Comparison of ENCODE assay signal across 22 cellular contexts in the genomic region with DNA sequence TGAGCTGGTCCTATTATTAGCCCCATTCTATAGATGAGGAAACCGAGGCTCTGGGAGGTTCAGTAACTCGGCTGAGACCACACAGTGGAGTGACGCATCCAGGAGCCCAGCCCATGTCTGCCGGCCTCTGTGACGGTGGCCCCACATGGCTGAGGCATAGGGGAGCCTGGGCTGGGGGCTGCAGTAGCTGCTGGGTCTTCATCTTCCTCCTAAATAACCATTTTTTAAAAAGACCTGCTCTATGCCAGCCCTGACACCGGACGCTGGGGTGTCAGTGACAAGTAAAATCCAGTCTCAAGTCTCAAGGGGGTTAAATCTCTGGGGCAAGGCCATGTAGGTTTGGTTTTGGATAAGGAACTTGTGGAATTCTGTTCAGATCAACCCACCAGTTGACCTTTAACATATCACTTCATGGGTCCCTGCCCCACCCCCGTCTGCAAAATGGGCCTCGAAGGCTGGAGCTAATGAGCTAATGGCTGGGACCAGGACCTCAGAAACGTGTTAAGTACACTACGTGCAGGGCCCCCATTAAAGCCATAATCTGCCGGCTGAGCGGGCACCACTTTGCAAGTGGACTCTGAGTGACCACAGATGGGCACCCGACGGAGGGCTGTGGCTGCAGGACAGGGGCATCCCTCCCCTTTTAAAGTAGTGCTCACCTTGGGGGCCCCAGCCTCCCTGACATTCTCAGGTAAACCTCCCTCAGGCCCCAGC.
DNase-seq lines count a peak whose midpoint lies in the region; ATAC-seq, FAIRE-seq and TF ChIP-seq lines count a peak whose summit lies in the region.
"Had no signal": no experiment of that assay in that cellular context is flagged by ENCODE, and none has a peak within 500 bp of the region (broad histone marks: within the 10 kb centered on the region; RNA-seq: fewer than 3 reads in every experiment).

No MANE protein-coding gene starts in this region.

- 20% methylated on average over 9 of the region's 15 CpGs for WGBS in HepG2 (ENCODE audit: low lambda C conversion rate)
- 79% methylated on average over 15 of the region's 15 CpGs; no CpG with 5 or more reads in 1 of the 2 donors for WGBS in transverse colon (ENCODE audit: low coverage in 1 of 2), 2 donors

- H3K27me3 ChIP-seq in RWPE2 (ENCODE audit: insufficient read depth, poor library complexity, severe bottlenecking), result no peaks in the 10 kb centered on the region
- peaks cover 9 to 69% of the 10 kb centered on the region in 2 experiments; a peak in 4 of 5 replicates for H3K27me3 ChIP-seq in HepG2 (ENCODE audit: control insufficient read depth in 1 of 2, insufficient read depth in 2 of 2, low read length in 2 of 2)
- no peaks in the 10 kb centered on the region for H3K27me3 ChIP-seq in transverse colon

- H3K27ac ChIP-seq in RWPE2 (ENCODE audit: poor library complexity, severe bottlenecking), result no peak overlapping the region
- no peak overlapping the region for H3K27ac ChIP-seq in HepG2 (ENCODE audit: extremely low read length, insufficient read depth, low read length)
- H3K27ac ChIP-seq in transverse colon, result no peak overlapping the region
- H3K27ac ChIP-seq: prostate gland had no signal

- no peaks in the 10 kb centered on the region for H3K36me3 Mint-ChIP-seq in activated naive CD4-positive, alpha-beta T cell treated with anti-CD3 and anti-CD28 coated beads, Interleukin-2, amount 10 ng/mL, durations not matched to agents 7 days and 5 days
- no peaks in the 10 kb centered on the region for H3K36me3 Mint-ChIP-seq in stimulated activated effector memory CD8-positive, alpha-beta T cell treated with anti-CD3 and anti-CD28 coated beads, Interleukin-12 subunit alpha, Interleukin-12 subunit beta, amount 100 ng/mL, for 72 hours
- H3K36me3 Mint-ChIP-seq: activated naive CD4-positive, alpha-beta T cell treated with anti-CD3 and anti-CD28 coated beads, Interleukin-2, amount 50 U/mL, for 72 hours; CD4-positive, CD25-positive, alpha-beta regulatory T cell; immature natural killer cell; memory B cell; naive thymus-derived CD4-positive, alpha-beta T cell had no signal

- no peak for TF ChIP-seq RAD21 in HepG2 (CRISPR knock-in tag; IDR thresholded peaks at IDR 0.05)

- FAIRE-seq in HepG2 (lab: Jason Lieb, UNC), result no peak
- FAIRE-seq: colon, GM12878 had no signal

- no peak for ATAC-seq in RWPE2 (ENCODE audit: low read depth)
- ATAC-seq in HepG2, result no peak
- ATAC-seq in GM18519 (IDR thresholded peaks at IDR 0.05; ENCODE audit: low FRiP score, unreplicated experiment), result no peak
- ATAC-seq in stimulated activated effector memory CD8-positive, alpha-beta T cell treated with anti-CD3 and anti-CD28 coated beads, Interleukin-12 subunit alpha, Interleukin-12 subunit beta, amount 100 ng/mL, for 72 hours, result no peak
- ATAC-seq: activated naive CD4-positive, alpha-beta T cell treated with anti-CD3 and anti-CD28 coated beads, Interleukin-2, amount 50 U/mL, for 72 hours; GM12878; naive thymus-derived CD4-positive, alpha-beta T cell had no signal

- H3K4me2 ChIP-seq in HepG2 (ENCODE audit: low read depth, low read length), result no peak overlapping the region
- H3K4me2 ChIP-seq: smooth muscle cell had no signal

- TF ChIP-seq POLR2A in HepG2 (IDR thresholded peaks at IDR 0.05; ENCODE audit: insufficient read depth in 1 of 2, low read depth in 2 of 2, low read length in 2 of 2) (no peak), transverse colon (IDR thresholded peaks at IDR 0.05) (no peak)

- TF ChIP-seq CTCF in RWPE2 (IDR thresholded peaks at IDR 0.05; ENCODE audit: poor library complexity, severe bottlenecking) (no peak), HepG2 (CRISPR knock-in tag; IDR thresholded peaks at IDR 0.05) (no peak), transverse colon (IDR thresholded peaks at IDR 0.05) (no peak)

- H3K4me1 ChIP-seq in RWPE2 (ENCODE audit: insufficient read depth, poor library complexity, severe bottlenecking) (peaks cover 8% of the 10 kb centered on the region), HepG2 (ENCODE audit: insufficient read depth, low read length) (no peaks in the 10 kb centered on the region), transverse colon (no peaks in the 10 kb centered on the region)
- H3K4me1 ChIP-seq: prostate gland had no signal

- H3K9ac ChIP-seq in HepG2 (ENCODE audit: insufficient read depth, low read depth, low read length), result no peak overlapping the region

- H3K27ac Mint-ChIP-seq in activated naive CD4-positive, alpha-beta T cell treated with anti-CD3 and anti-CD28 coated beads, Interleukin-2, amount 10 ng/mL, durations not matched to agents 7 days and 5 days, result no peak overlapping the region
- no peak overlapping the region for H3K27ac Mint-ChIP-seq in stimulated activated effector memory CD8-positive, alpha-beta T cell treated with anti-CD3 and anti-CD28 coated beads, Interleukin-12 subunit alpha, Interleukin-12 subunit beta, amount 100 ng/mL, for 72 hours
- H3K27ac Mint-ChIP-seq: activated naive CD4-positive, alpha-beta T cell treated with anti-CD3 and anti-CD28 coated beads, Interleukin-2, amount 50 U/mL, for 72 hours; activated T-cell treated with anti-CD3 and anti-CD28 coated beads, Interleukin-2, amount 50 U/mL, for 24 hours; CD4-positive, CD25-positive, alpha-beta regulatory T cell; HFFc6; immature natural killer cell; memory B cell; naive thymus-derived CD4-positive, alpha-beta T cell had no signal

- H3K27me3 Mint-ChIP-seq in activated naive CD4-positive, alpha-beta T cell treated with anti-CD3 and anti-CD28 coated beads, Interleukin-2, amount 10 ng/mL, durations not matched to agents 7 days and 5 days, result peaks cover 12% of the 10 kb centered on the region
- H3K27me3 Mint-ChIP-seq: activated CD4-positive, alpha-beta T cell treated with anti-CD3 and anti-CD28 coated beads, Interleukin-2, amount 10 ng/mL, durations not matched to agents 7 days and 5 days; activated T-cell treated with anti-CD3 and anti-CD28 coated beads, Interleukin-2, amount 50 U/mL, for 24 hours; CD4-positive, CD25-positive, alpha-beta regulatory T cell had no signal

- no TSS peak for BruUV-seq in HepG2 (replicated peaks; lab: Mats Ljungman, UMichigan)

- H3K9me3 Mint-ChIP-seq in activated naive CD4-positive, alpha-beta T cell treated with anti-CD3 and anti-CD28 coated beads, Interleukin-2, amount 10 ng/mL, durations not matched to agents 7 days and 5 days, result no peaks in the 10 kb centered on the region
- no peaks in the 10 kb centered on the region for H3K9me3 Mint-ChIP-seq in stimulated activated effector memory CD8-positive, alpha-beta T cell treated with anti-CD3 and anti-CD28 coated beads, Interleukin-12 subunit alpha, Interleukin-12 subunit beta, amount 100 ng/mL, for 72 hours
- H3K9me3 Mint-ChIP-seq: activated CD4-positive, alpha-beta T cell treated with anti-CD3 and anti-CD28 coated beads, Interleukin-2, amount 10 ng/mL, durations not matched to agents 7 days and 5 days; activated naive CD4-positive, alpha-beta T cell treated with anti-CD3 and anti-CD28 coated beads, Interleukin-2, amount 50 U/mL, for 72 hours; activated T-cell treated with anti-CD3 and anti-CD28 coated beads, Interleukin-2, amount 50 U/mL, for 24 hours; HFFc6; immature natural killer cell; memory B cell; naive thymus-derived CD4-positive, alpha-beta T cell had no signal

- no peaks in the 10 kb centered on the region for H3K9me3 ChIP-seq in RWPE2 (ENCODE audit: severe bottlenecking)
- no peaks in the 10 kb centered on the region for H3K9me3 ChIP-seq in HepG2 (ENCODE audit: low read length)
- H3K9me3 ChIP-seq in transverse colon, result no peaks in the 10 kb centered on the region
- H3K9me3 ChIP-seq: prostate gland had no signal

- H3K4me3 ChIP-seq in RWPE2 (ENCODE audit: severe bottlenecking), result no peak overlapping the region
- H3K4me3 ChIP-seq in HepG2 (replicated peaks in 1 of 3; ENCODE audit: insufficient read depth in 1 of 3, low read depth in 2 of 3, low read length in 3 of 3), result no peak overlapping the region
- H3K4me3 ChIP-seq in transverse colon, result no peak overlapping the region
- H3K4me3 ChIP-seq: GM12878, prostate gland, smooth muscle cell had no signal

- H3K36me3 ChIP-seq in RWPE2 (ENCODE audit: low read depth) (no peaks in the 10 kb centered on the region), HepG2 (replicated peaks in 1 of 2; ENCODE audit: control insufficient read depth in 1 of 2, insufficient read depth in 2 of 2, low read length in 2 of 2) (no peaks in the 10 kb centered on the region), transverse colon (no peaks in the 10 kb centered on the region)
- H3K36me3 ChIP-seq: prostate gland had no signal

- intact Hi-C loops in HepG2 (cut with micrococcal nuclease; ENCODE audit: unreplicated experiment) (no loop called here), transverse colon (cut with DNase I; ENCODE audit: low total_unique reads) (no loop called here)

- POLR2A ChIA-PET in HepG2 (lab: Yijun Ruan, JAX), result no interaction called here

- no peak overlapping the region for H3K4me3 Mint-ChIP-seq in activated naive CD4-positive, alpha-beta T cell treated with anti-CD3 and anti-CD28 coated beads, Interleukin-2, amount 10 ng/mL, durations not matched to agents 7 days and 5 days
- no peak overlapping the region for H3K4me3 Mint-ChIP-seq in stimulated activated effector memory CD8-positive, alpha-beta T cell treated with anti-CD3 and anti-CD28 coated beads, Interleukin-12 subunit alpha, Interleukin-12 subunit beta, amount 100 ng/mL, for 72 hours
- H3K4me3 Mint-ChIP-seq: activated CD4-positive, alpha-beta T cell treated with anti-CD3 and anti-CD28 coated beads, Interleukin-2, amount 10 ng/mL, durations not matched to agents 7 days and 5 days; activated T-cell treated with anti-CD3 and anti-CD28 coated beads, Interleukin-2, amount 50 U/mL, for 24 hours; CD4-positive, CD25-positive, alpha-beta regulatory T cell; HFFc6; immature natural killer cell; memory B cell; naive thymus-derived CD4-positive, alpha-beta T cell had no signal

- H3K4me1 Mint-ChIP-seq in activated naive CD4-positive, alpha-beta T cell treated with anti-CD3 and anti-CD28 coated beads, Interleukin-2, amount 10 ng/mL, durations not matched to agents 7 days and 5 days, result no peaks in the 10 kb centered on the region
- H3K4me1 Mint-ChIP-seq in stimulated activated effector memory CD8-positive, alpha-beta T cell treated with anti-CD3 and anti-CD28 coated beads, Interleukin-12 subunit alpha, Interleukin-12 subunit beta, amount 100 ng/mL, for 72 hours, result no peaks in the 10 kb centered on the region
- H3K4me1 Mint-ChIP-seq: activated CD4-positive, alpha-beta T cell treated with anti-CD3 and anti-CD28 coated beads, Interleukin-2, amount 10 ng/mL, durations not matched to agents 7 days and 5 days; CD4-positive, CD25-positive, alpha-beta regulatory T cell; immature natural killer cell; memory B cell; naive thymus-derived CD4-positive, alpha-beta T cell had no signal

- no peaks in the 10 kb centered on the region for H3K79me2 ChIP-seq in HepG2 (ENCODE audit: insufficient read depth, low read length)

- TF ChIP-seq EP300 in HepG2 (IDR thresholded peaks at IDR 0.05; ENCODE audit: low read depth in 2 of 2, low read length in 2 of 2) (no peak), HepG2 (CRISPR knock-in tag; IDR thresholded peaks at IDR 0.05; ENCODE audit: borderline replicate concordance) (no peak), transverse colon (IDR thresholded peaks at IDR 0.05; ENCODE audit: low read depth) (no peak)

- peak; percentile 10 for DNase-seq in activated naive CD4-positive, alpha-beta T cell treated with anti-CD3 and anti-CD28 coated beads, Interleukin-2, amount 10 ng/mL, durations not matched to agents 7 days and 5 days
- DNase-seq in activated naive CD4-positive, alpha-beta T cell treated with anti-CD3 and anti-CD28 coated beads, Interleukin-2, amount 50 U/mL, for 16 hours, result no peak
- DNase-seq in RWPE2 (ENCODE audit: low spot score) (peak; percentile 24), HepG2 (ENCODE audit: low spot score) (no peak), transverse colon (peak; percentile 2)
- no peak for DNase-seq in activated T-cell treated with anti-CD3 and anti-CD28 coated beads, Interleukin-2, amount 50 U/mL, for 48 hours
- no peak for DNase-seq in stimulated activated effector memory CD8-positive, alpha-beta T cell treated with anti-CD3 and anti-CD28 coated beads, Interleukin-12 subunit alpha, Interleukin-12 subunit beta, amount 100 ng/mL, for 72 hours (ENCODE audit: low spot score in 2 of 2)
- DNase-seq: activated CD4-positive, alpha-beta T cell treated with anti-CD3 and anti-CD28 coated beads, Interleukin-2, amount 10 ng/mL, durations not matched to agents 7 days and 5 days; activated T-cell treated with anti-CD3 and anti-CD28 coated beads, Interleukin-2, amount 50 U/mL, for 24 hours; CD4-positive, CD25-positive, alpha-beta regulatory T cell; HFFc6; immature natural killer cell; NCI-H1694 treated with DMSO at 0.1 percent for 48 hours; stimulated activated CD4-positive, alpha-beta T cell treated with anti-CD3 and anti-CD28 coated beads, Interleukin-4, amount 100 ng/mL, for 24 hours had no signal

- in situ Hi-C loops in HepG2 (cut with HindIII; ENCODE audit: extremely low pct_ligation_motif_present, low pct_unique_long_range_greater_than_20kb) (no loop called here), transverse colon (cut with MboI; ENCODE audit: low pct_ligation_motif_present in 1 of 4, low pct_unique_long_range_greater_than_20kb in 1 of 4, low sequenced_read_pairs in 3 of 4) (no loop called here)

- no peak overlapping the region for H2AFZ ChIP-seq in HepG2 (ENCODE audit: low read length)

- CTCF ChIA-PET in activated naive CD4-positive, alpha-beta T cell treated with anti-CD3 and anti-CD28 coated beads, Interleukin-2, amount 10 ng/mL, durations not matched to agents 7 days and 5 days (lab: Charles Lee), result interaction anchor here (1.8 kb wide), 1 partner anchor 149 kb away, joined by 4 read pairs; no protein-coding TSS in a partner anchor
- CTCF ChIA-PET in HepG2 (lab: Yijun Ruan, JAX; ENCODE audit: low intra/inter-chr PET ratio, low total read pairs), result no interaction called here

- no peaks in the 10 kb centered on the region for H4K20me1 ChIP-seq in HepG2 (ENCODE audit: insufficient read depth, low read length)

Comparison
In these comparisons a context has a peak if more than half of its experiments do, and no peak if none do; other contexts are left out.
1. DNase-seq: peak in activated naive CD4-positive, alpha-beta T cell treated with anti-CD3 and anti-CD28 coated beads, Interleukin-2, amount 10 ng/mL, durations not matched to agents 7 days and 5 days (single experiment), RWPE2 (single experiment) and transverse colon (single experiment); none in activated naive CD4-positive, alpha-beta T cell treated with anti-CD3 and anti-CD28 coated beads, Interleukin-2, amount 50 U/mL, for 16 hours (single experiment), HepG2 (single experiment), activated T-cell treated with anti-CD3 and anti-CD28 coated beads, Interleukin-2, amount 50 U/mL, for 48 hours (0 of 2) and stimulated activated effector memory CD8-positive, alpha-beta T cell treated with anti-CD3 and anti-CD28 coated beads, Interleukin-12 subunit alpha, Interleukin-12 subunit beta, amount 100 ng/mL, for 72 hours (0 of 2).